8 cellular contexts compared by ENCODE assay signal in the genomic region with DNA sequence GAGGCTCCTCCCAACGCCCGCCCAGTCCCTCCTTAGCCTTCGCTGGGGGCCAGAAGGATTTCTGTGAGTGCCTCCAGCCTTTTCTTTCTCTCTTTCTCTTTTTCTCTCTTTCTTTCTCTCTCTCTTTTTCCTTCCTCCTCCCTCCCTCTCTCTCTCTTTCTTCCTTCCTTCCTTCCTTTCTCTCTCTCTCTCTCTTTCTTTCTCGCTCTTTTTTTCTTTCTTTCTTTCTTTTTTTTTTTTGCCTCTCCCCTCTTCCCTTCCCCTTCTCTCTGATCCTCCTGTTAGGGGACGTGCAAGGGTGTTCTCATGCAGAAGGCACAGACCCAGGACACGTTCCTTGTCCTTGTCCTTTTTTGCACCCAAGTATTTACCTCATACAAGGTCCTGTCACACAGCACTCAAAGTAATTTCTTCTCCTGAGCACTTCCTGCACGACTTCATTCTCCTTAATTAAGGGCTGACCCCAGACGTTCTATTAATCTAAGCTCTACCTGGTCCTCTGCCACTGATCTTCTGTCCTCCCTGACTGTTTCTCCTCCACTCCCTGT. TPM values are rescaled to one million over a fixed set of nuclear protein-coding genes. Genes with fewer than 3 reads are reported as not detected.
DNase-seq lines count a peak whose midpoint lies in the region; ATAC-seq and TF ChIP-seq lines count a peak whose summit lies in the region.

No MANE protein-coding gene starts in this region.

- H3K27me3 Mint-ChIP-seq in CD4-positive, CD25-positive, alpha-beta regulatory T cell = no peaks in the 10 kb centered on the region
- H3K27me3 Mint-ChIP-seq in natural killer cell (ENCODE audit: low read depth in 2 of 2) = no peaks in the 10 kb centered on the region

- TF ChIP-seq CTCF in colonic mucosa (IDR thresholded peaks at IDR 0.05) (no peak), natural killer cell (IDR thresholded peaks at IDR 0.05) (no peak)

- peak overlapping the region; percentile 65 for H3K27ac ChIP-seq in CD4-positive, CD25-positive, alpha-beta regulatory T cell (ENCODE audit: insufficient read depth, low read length, poor library complexity, severe bottlenecking)
- H3K27ac ChIP-seq in KOPT-K1 (ENCODE audit: low read depth, low read length, poor library complexity, severe bottlenecking) (peak overlapping the region; percentile 61), colonic mucosa (no peak overlapping the region)

- H3K9me3 Mint-ChIP-seq in CD4-positive, CD25-positive, alpha-beta regulatory T cell = no peaks in the 10 kb centered on the region
- H3K9me3 Mint-ChIP-seq in natural killer cell = no peaks in the 10 kb centered on the region

- H3K4me1 Mint-ChIP-seq in CD4-positive, CD25-positive, alpha-beta regulatory T cell = peaks cover 21 to 32% (median 27%) of the 10 kb centered on the region in 4 donors
- H3K4me1 Mint-ChIP-seq in natural killer cell = peaks cover 14 to 22% of the 10 kb centered on the region in 2 donors

- peak overlapping the region; percentile 73 for H3K4me3 ChIP-seq in CD4-positive, CD25-positive, alpha-beta regulatory T cell (ENCODE audit: low read depth, low read length)
- peak overlapping the region; percentile 81 for H3K4me3 ChIP-seq in colonic mucosa

- peak overlapping the region; percentile 57 to 94 (median 87) for H3K27ac Mint-ChIP-seq in CD4-positive, CD25-positive, alpha-beta regulatory T cell
- peak overlapping the region; percentile 21 to 65 for H3K27ac Mint-ChIP-seq in natural killer cell

- H3K27me3 ChIP-seq in CD4-positive, CD25-positive, alpha-beta regulatory T cell (ENCODE audit: control insufficient read depth, insufficient read depth, low read length) = peaks cover 5% of the 10 kb centered on the region
- no peaks in the 10 kb centered on the region for H3K27me3 ChIP-seq in colonic mucosa

- H3K4me3 Mint-ChIP-seq in CD4-positive, CD25-positive, alpha-beta regulatory T cell = peak overlapping the region in 3 of 4 donors; percentile 88 to 98 (median 95)
- H3K4me3 Mint-ChIP-seq in natural killer cell = peak overlapping the region; percentile 93

- no peak for ATAC-seq in CD4-positive, CD25-positive, alpha-beta regulatory T cell (ENCODE audit: low read depth in 2 of 2)
- ATAC-seq in natural killer cell = no peak

- no peak overlapping the region for H3K9ac ChIP-seq in colonic mucosa (ENCODE audit: low read depth in 2 of 2, low read length in 2 of 2)

- peaks cover 21% of the 10 kb centered on the region for H3K4me1 ChIP-seq in CD4-positive, CD25-positive, alpha-beta regulatory T cell (ENCODE audit: control insufficient read depth, insufficient read depth, low read length, poor library complexity, severe bottlenecking)
- no peaks in the 10 kb centered on the region for H3K4me1 ChIP-seq in colonic mucosa

- H3K36me3 ChIP-seq in CD4-positive, CD25-positive, alpha-beta regulatory T cell (ENCODE audit: control insufficient read depth, insufficient read depth, low read length) = no peaks in the 10 kb centered on the region
- H3K36me3 ChIP-seq in KOPT-K1 (ENCODE audit: insufficient read depth, low read length) (no peaks in the 10 kb centered on the region), colonic mucosa (no peaks in the 10 kb centered on the region)

- no peaks in the 10 kb centered on the region for H3K36me3 Mint-ChIP-seq in CD4-positive, CD25-positive, alpha-beta regulatory T cell
- H3K36me3 Mint-ChIP-seq in natural killer cell = no peaks in the 10 kb centered on the region

- no peaks in the 10 kb centered on the region for H3K9me3 ChIP-seq in CD4-positive, CD25-positive, alpha-beta regulatory T cell (ENCODE audit: control insufficient read depth in 2 of 2, low read length in 2 of 2)
- H3K9me3 ChIP-seq in KOPT-K1 (ENCODE audit: insufficient read depth, low read length, poor library complexity, severe bottlenecking) (no peaks in the 10 kb centered on the region), colonic mucosa (no peaks in the 10 kb centered on the region)

- intact Hi-C loops in colonic mucosa (cut with DNase I) = no loop called here
- intact Hi-C loops in natural killer cell (cut with micrococcal nuclease) = no loop called here

- DNase-seq in CD4-positive, CD25-positive, alpha-beta regulatory T cell = peak in 1 of 3 donors; percentile 11
- DNase-seq in colonic mucosa (no peak), natural killer cell (no peak), GM19240 (ENCODE audit: insufficient read length, low spot score) (no peak), A172 (ENCODE audit: low spot score) (no peak), putamen (ENCODE audit: low spot score) (no peak)
- no peak for DNase-seq in effector CD8-positive, alpha-beta T cell (lab: John Stamatoyannopoulos, UW)

RNA-seq across cellular contexts. Expression of gene PCNX2, which starts 0.3 kb away (rescaled TPM):
- total RNA-seq in CD4-positive, CD25-positive, alpha-beta regulatory T cell = 42.3 TPM
- polyA plus RNA-seq in CD4-positive, CD25-positive, alpha-beta regulatory T cell = 1 to 10 TPM; 1.6 to 4.2 (median 2.4) TPM
- total RNA-seq in colonic mucosa = 1 to 10 TPM; 5.4 to 6.7 TPM
- 10 to 100 TPM; 12.9 to 25.8 (median 16.0) TPM for total RNA-seq in natural killer cell
- total RNA-seq in A172 (2014; rRNA removed; shearing (Covaris generic)) = 7.2 and 10.5 TPM in 2 replicates

RNA-seq across cellular contexts. Expression of gene MAP3K21, which starts 31.7 kb away (rescaled TPM):
- 0.30 TPM for total RNA-seq in CD4-positive, CD25-positive, alpha-beta regulatory T cell
- under 1 TPM in 3 of 4 donors, not detected in 1; 0.13 to 0.24 (median 0.21) TPM for polyA plus RNA-seq in CD4-positive, CD25-positive, alpha-beta regulatory T cell
- total RNA-seq in colonic mucosa (10 to 100 TPM; 16.4 to 20.5 TPM), natural killer cell (under 1 TPM; 0.14 to 0.70 (median 0.27) TPM)
- 5.9 and 8.7 TPM in 2 replicates for total RNA-seq in A172 (2014; rRNA removed; shearing (Covaris generic))
